8 cellular contexts compared by ENCODE assay signal in the genomic region with DNA sequence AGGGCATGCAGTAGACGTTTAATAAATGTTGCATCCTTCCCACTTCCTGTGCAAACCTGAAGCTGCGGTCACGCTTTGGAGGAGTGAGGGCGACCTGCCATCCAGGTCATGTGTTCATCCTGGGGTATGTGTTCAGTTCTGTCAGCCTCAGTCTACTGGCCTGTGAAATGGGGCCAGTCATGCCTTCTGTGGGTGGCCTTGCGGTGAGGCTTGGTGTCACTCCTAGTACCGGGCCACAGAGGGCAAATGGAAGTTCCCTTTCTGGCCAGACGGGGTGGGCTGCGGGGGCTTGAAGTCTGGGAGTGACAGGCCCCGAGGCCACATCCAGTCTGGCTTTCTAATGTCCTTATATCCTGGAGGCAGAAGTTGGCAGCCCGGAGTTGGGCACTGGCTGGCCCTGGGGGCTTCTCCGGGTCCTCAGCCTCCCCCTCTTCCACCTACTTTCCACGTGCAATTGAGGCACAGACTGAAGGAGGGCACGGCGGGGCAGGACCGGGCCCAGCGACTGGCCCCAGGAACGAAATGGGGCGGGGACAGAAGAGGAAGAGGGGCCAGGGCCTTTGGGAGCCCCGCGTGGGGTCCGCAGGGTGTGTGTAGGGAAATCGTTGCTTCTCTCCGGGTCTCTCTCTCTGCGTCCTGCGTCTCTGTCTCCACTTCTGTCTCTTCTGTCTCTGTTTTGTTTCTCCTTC. TPM values are rescaled to one million over a fixed set of nuclear protein-coding genes. Genes with fewer than 3 reads are reported as not detected.
DNase-seq lines count a peak whose midpoint lies in the region; ATAC-seq, FAIRE-seq and TF ChIP-seq lines count a peak whose summit lies in the region.

No MANE protein-coding gene starts in this region.

- H3K27me3 Mint-ChIP-seq in CD4-positive, alpha-beta T cell, result peaks cover 53% of the 10 kb centered on the region
- H3K27me3 Mint-ChIP-seq in IgD-negative memory B cell, result peaks cover 29% of the 10 kb centered on the region

- WGBS in lower leg skin, 2 donors, result 5 to 7% methylated on average over 20 to 25 of the region's 25 CpGs
- WGBS in transverse colon (ENCODE audit: low coverage in 1 of 2), 2 donors, result 6% methylated on average over 25 of the region's 25 CpGs; no CpG with 5 or more reads in 1 of the 2 donors

- TF ChIP-seq EP300 in transverse colon (IDR thresholded peaks at IDR 0.05; ENCODE audit: low read depth), result no peak

- H3K27ac ChIP-seq in CD4-positive, alpha-beta T cell (ENCODE audit: low read depth, low read length), result no peak overlapping the region
- H3K27ac ChIP-seq in transverse colon, result peak overlapping the region; percentile 69 to 81 (median 76)

- ATAC-seq in CD4-positive, alpha-beta T cell (ENCODE audit: poor library complexity), result peak; percentile 12
- ATAC-seq in left lobe of liver (no peak), GM18502 (IDR thresholded peaks at IDR 0.05; ENCODE audit: poor library complexity, unreplicated experiment) (no peak)

- H3K4me1 ChIP-seq in transverse colon, result peaks cover 11 to 25% (median 22%) of the 10 kb centered on the region in 4 donors

- no peaks in the 10 kb centered on the region for H3K9me3 ChIP-seq in CD4-positive, alpha-beta T cell (ENCODE audit: control insufficient read depth, low read length)
- no peaks in the 10 kb centered on the region for H3K9me3 ChIP-seq in transverse colon

- in situ Hi-C loops in astrocyte of the spinal cord (cut with HindIII; ENCODE audit: low sequenced_read_pairs), result no loop called here
- in situ Hi-C loops in transverse colon (cut with MboI; ENCODE audit: low pct_ligation_motif_present in 1 of 4, low pct_unique_long_range_greater_than_20kb in 1 of 4, low sequenced_read_pairs in 3 of 4), result no loop called here

- intact Hi-C loops in CD4-positive, alpha-beta T cell (cut with DNase I, micrococcal nuclease), result no loop called here
- intact Hi-C loops in lower leg skin (cut with DNase I; ENCODE audit: low total_unique reads) (no loop called here), transverse colon (cut with DNase I; ENCODE audit: low total_unique reads) (no loop called here)

- TF ChIP-seq POLR2A in lower leg skin (IDR thresholded peaks at IDR 0.05) (no peak), transverse colon (IDR thresholded peaks at IDR 0.05) (no peak)

- TF ChIP-seq CTCF in CD4-positive, alpha-beta T cell (IDR thresholded peaks at IDR 0.05), result no peak
- TF ChIP-seq CTCF in astrocyte of the spinal cord (IDR thresholded peaks at IDR 0.05; ENCODE audit: low read depth, low read length) (no peak), lower leg skin (IDR thresholded peaks at IDR 0.05) (no peak), transverse colon (IDR thresholded peaks at IDR 0.05) (peak in 4 of 5 experiments; percentile 12 to 40 (median 25)), D721Med (IDR thresholded peaks at IDR 0.05; ENCODE audit: insufficient read depth, missing control alignments) (no peak)

- no peak for FAIRE-seq in D721Med (lab: Jason Lieb, UNC)

- POLR2A ChIA-PET in CD4-positive, alpha-beta T cell (lab: Charles Lee), result interaction anchor here (0.6 to 1.5 kb wide), 4 partner anchors 24 to 232 kb away, joined by 3 to 5 read pairs (median 3); partner anchors contain the start of gene CDC37

- peaks cover 5% of the 10 kb centered on the region for H3K36me3 Mint-ChIP-seq in CD4-positive, alpha-beta T cell (ENCODE audit: low read depth)
- H3K36me3 Mint-ChIP-seq in IgD-negative memory B cell, result no peaks in the 10 kb centered on the region

- H3K4me1 Mint-ChIP-seq in CD4-positive, alpha-beta T cell (ENCODE audit: low read depth), result peaks cover 49% of the 10 kb centered on the region
- peaks cover 26 to 32% (median 31%) of the 10 kb centered on the region in 3 donors for H3K4me1 Mint-ChIP-seq in IgD-negative memory B cell

- H3K4me3 Mint-ChIP-seq in CD4-positive, alpha-beta T cell, result peak overlapping the region; percentile 85
- peak overlapping the region; percentile 77 to 96 (median 87) for H3K4me3 Mint-ChIP-seq in IgD-negative memory B cell

- peaks cover 19% of the 10 kb centered on the region for H3K27me3 ChIP-seq in CD4-positive, alpha-beta T cell (ENCODE audit: control insufficient read depth, insufficient read depth, low read length)
- H3K27me3 ChIP-seq in transverse colon, result peaks cover 18% of the 10 kb centered on the region

- peak overlapping the region; percentile 87 for H3K27ac Mint-ChIP-seq in CD4-positive, alpha-beta T cell
- H3K27ac Mint-ChIP-seq in IgD-negative memory B cell, result peak overlapping the region; percentile 53 to 99 (median 95)

- H3K4me3 ChIP-seq in astrocyte of the spinal cord (ENCODE audit: low read depth, low read length) (peak overlapping the region; percentile 50), lower leg skin (ENCODE audit: low read depth, poor library complexity, severe bottlenecking) (peak overlapping the region; percentile 53), transverse colon (peak overlapping the region; percentile 57 to 77 (median 62))

- H3K36me3 ChIP-seq in transverse colon, result no peaks in the 10 kb centered on the region

- CTCF ChIA-PET in CD4-positive, alpha-beta T cell (lab: Charles Lee), result interaction anchor here (0.5 to 3.5 kb wide), 5 partner anchors 10 to 195 kb away, joined by 3 to 18 read pairs (median 4); partner anchors contain the start of gene CDC37

- peak in 3 of 10 experiments; percentile 22 to 42 (median 37) for DNase-seq in CD4-positive, alpha-beta T cell
- DNase-seq in astrocyte of the spinal cord (ENCODE audit: low read depth, low spot score) (no peak), lower leg skin (ENCODE audit: low spot score in 2 of 2) (no peak), transverse colon (peak; percentile 61), left lobe of liver (ENCODE audit: low spot score) (no peak), D721Med (ENCODE audit: insufficient read length, low spot score) (no peak)

- no peaks in the 10 kb centered on the region for H3K9me3 Mint-ChIP-seq in CD4-positive, alpha-beta T cell
- peaks cover 0 to 4% (median 0%) of the 10 kb centered on the region in 3 donors for H3K9me3 Mint-ChIP-seq in IgD-negative memory B cell

RNA-seq across cellular contexts. Expression of gene PDE4A, which starts 11.1 kb away (rescaled TPM):
- total RNA-seq in CD4-positive, alpha-beta T cell, result 1 to 10 TPM; 1.5 to 2.1 TPM
- 2.9 TPM for polyA plus RNA-seq in IgD-negative memory B cell
- 1 to 10 TPM; 4.1 to 6.8 (median 5.7) TPM for total RNA-seq in lower leg skin
- 10 to 100 TPM in 3 of 4 donors, 1 to 10 TPM in 1; 9.0 to 15.9 (median 13.1) TPM for total RNA-seq in transverse colon
- 1.7 TPM for total RNA-seq in left lobe of liver

RNA-seq across cellular contexts. Expression of gene CDC37, which starts 28.1 kb away (rescaled TPM):
- 100 to 1,000 TPM; 162 to 164 TPM for total RNA-seq in CD4-positive, alpha-beta T cell
- polyA plus RNA-seq in IgD-negative memory B cell, result 78.8 TPM
- total RNA-seq in lower leg skin (100 to 1,000 TPM in 3 of 4 donors, 10 to 100 TPM in 1; 92.8 to 142 (median 120) TPM), transverse colon (100 to 1,000 TPM; 125 to 168 (median 162) TPM), left lobe of liver (49.4 TPM)

RNA-seq across cellular contexts. Expression of gene TYK2, which starts 51.0 kb away (rescaled TPM):
- total RNA-seq in CD4-positive, alpha-beta T cell, result 100 to 1,000 TPM; 229 to 253 TPM
- polyA plus RNA-seq in IgD-negative memory B cell, result 69.0 TPM
- total RNA-seq in lower leg skin (100 to 1,000 TPM in 1 of 4 donors, 10 to 100 TPM in 3; 48.2 to 115 (median 64.8) TPM), transverse colon (100 to 1,000 TPM; 111 to 463 (median 201) TPM), left lobe of liver (78.8 TPM)

Comparison
In these comparisons a context has a peak if more than half of its experiments do, and no peak if none do; other contexts are left out.
1. CTCF ChIP-seq: peak in transverse colon (4 of 5); none in CD4-positive, alpha-beta T cell (single experiment), astrocyte of the spinal cord (single experiment), lower leg skin (0 of 3) and D721Med (single experiment).
2. Peak in every context shown above with its lines, with median percentiles within 50 percentile points of each other: H3K4me3 ChIP-seq.